ENCODE assay signal across 38 cellular contexts in genomic region chr3:98049271-98049670, GRCh38. TPM values are rescaled to one million over a fixed set of nuclear protein-coding genes. Genes with fewer than 3 reads are reported as not detected.
"Had no signal": no experiment of that assay in that cellular context is flagged by ENCODE, and none has a peak within 500 bp of the region (broad histone marks: within the 10 kb centered on the region; RNA-seq: fewer than 3 reads in every experiment).

No MANE protein-coding gene starts in this region.

- H3K27ac ChIP-seq: KMS-11 had no signal

- DNase-seq: Karpas-422, Kasumi-1, KG1, MG63, MM.1S, NCI-H1048, NCI-H1092, NCI-H1092 treated with DMSO at 0.1 percent for 48 hours, NCI-H1105, NCI-H1105 treated with DMSO at 0.1 percent for 48 hours, NCI-H1417, NCI-H1417 treated with DMSO at 0.1 percent for 48 hours, NCI-H1436, NCI-H1436 treated with DMSO at 0.1 percent for 48 hours, NCI-H1694, NCI-H1694 treated with DMSO at 0.1 percent for 48 hours, NCI-H187, NCI-H187 treated with DMSO at 0.1 percent for 48 hours, NCI-H1930, NCI-H2029, NCI-H2029 treated with DMSO at 0.1 percent for 48 hours, NCI-H2081, NCI-H2081 treated with DMSO at 0.1 percent for 48 hours, NCI-H2107, NCI-H2171, NCI-H2171 treated with DMSO at 0.1 percent for 48 hours, NCI-H2227 treated with DMSO at 0.1 percent for 48 hours, NCI-H226, NCI-H345, NCI-H446, NCI-H446 treated with DMSO at 0.1 percent for 48 hours, NCI-H510A, NCI-H510A treated with DMSO at 0.1 percent for 48 hours had no signal

- H3K9me3 ChIP-seq: MG63 had no signal

- H3K4me2 ChIP-seq: KMS-11 had no signal

- H3K27me3 ChIP-seq: MG63 had no signal

- H3K4me3 ChIP-seq: MG63 had no signal

- H3K36me3 ChIP-seq: MG63 had no signal

RNA-seq across cellular contexts. Expression of gene GABRR3, which starts 14.2 kb away (rescaled TPM):
- total RNA-seq: LHCN-M2, M059J, MCF 10A, NCI-H460 had no signal

RNA-seq across cellular contexts. Expression of gene OR5AC2, which starts 37.7 kb away (rescaled TPM):
- total RNA-seq: LHCN-M2, M059J, MCF 10A, NCI-H460 had no signal
